8 cellular contexts compared by ENCODE assay signal in the genomic region with DNA sequence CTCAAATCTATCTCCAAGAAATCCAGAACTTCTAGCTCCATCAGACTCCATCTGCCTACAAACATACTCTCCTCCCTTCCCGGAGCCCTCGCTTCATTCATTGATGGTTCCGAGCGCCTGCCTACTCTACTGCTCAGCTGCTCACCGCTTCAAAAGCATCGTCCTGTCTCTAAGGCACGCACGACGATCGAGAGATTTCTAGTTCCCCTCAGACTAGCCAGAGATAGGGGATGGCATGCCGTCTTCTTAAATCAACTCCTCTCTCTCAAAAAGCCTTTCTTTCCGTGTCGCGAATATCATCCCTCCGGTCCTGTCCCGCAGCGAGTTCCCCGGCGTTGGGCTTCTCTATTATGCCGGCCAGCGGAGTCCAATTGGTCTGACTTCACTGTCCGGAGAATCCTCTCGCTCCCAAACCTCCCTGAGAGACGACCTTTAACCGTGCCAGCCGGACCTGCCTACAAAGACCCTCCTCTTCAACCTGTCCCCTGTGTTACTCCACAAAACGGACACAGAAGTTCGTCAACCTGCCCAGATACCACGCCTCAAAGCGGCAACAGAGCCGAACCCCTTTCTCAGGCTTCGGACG. TPM values are rescaled to one million over a fixed set of nuclear protein-coding genes. Genes with fewer than 3 reads are reported as not detected.
DNase-seq lines count a peak whose midpoint lies in the region; ATAC-seq and TF ChIP-seq lines count a peak whose summit lies in the region.

No MANE protein-coding gene starts in this region.

- H3K4me1 ChIP-seq in RWPE2 (ENCODE audit: insufficient read depth, poor library complexity, severe bottlenecking) (peaks cover 7% of the 10 kb centered on the region), ectodermal cell (ENCODE audit: control insufficient read depth, insufficient read depth, low read length) (peaks cover 8% of the 10 kb centered on the region), muscle layer of colon (ENCODE audit: insufficient read depth, low read length) (peaks cover 23% of the 10 kb centered on the region)

- peak overlapping the region; percentile 86 for H3K9ac ChIP-seq in muscle layer of colon (ENCODE audit: low read length)

- TF ChIP-seq CTCF in RWPE2 (IDR thresholded peaks at IDR 0.05; ENCODE audit: poor library complexity, severe bottlenecking): no peak

- H3K9me3 ChIP-seq in RWPE2 (ENCODE audit: severe bottlenecking) (no peaks in the 10 kb centered on the region), ectodermal cell (ENCODE audit: control insufficient read depth, low read length) (no peaks in the 10 kb centered on the region), muscle layer of colon (ENCODE audit: low read length) (no peaks in the 10 kb centered on the region)

- 1% methylated on average over 33 of the region's 33 CpGs for WGBS in ectodermal cell, 2 experiments

- peaks cover 51% of the 10 kb centered on the region for H3K36me3 ChIP-seq in RWPE2 (ENCODE audit: low read depth)
- peaks cover 48% of the 10 kb centered on the region for H3K36me3 ChIP-seq in ectodermal cell (ENCODE audit: control insufficient read depth, insufficient read depth, low read length)
- peaks cover 48% of the 10 kb centered on the region for H3K36me3 ChIP-seq in muscle layer of colon (ENCODE audit: insufficient read depth, low read length)

- DNase-seq in stimulated activated CD4-positive, alpha-beta T cell treated with anti-CD3 and anti-CD28 coated beads, Interleukin-1b, Interleukin-23, amount 100 ng/mL, for 48 hours: peak; percentile 20
- DNase-seq in stimulated activated CD4-positive, alpha-beta T cell treated with anti-CD3 and anti-CD28 coated beads, Interleukin-2, amount 100 ng/mL, for 48 hours: no peak
- DNase-seq in RWPE2 (ENCODE audit: low spot score) (no peak), H4 (ENCODE audit: low spot score) (no peak), NCI-H1930 (lab: John Stamatoyannopoulos, UW) (no peak)

- H3K27ac ChIP-seq in RWPE2 (ENCODE audit: poor library complexity, severe bottlenecking) (peak overlapping the region; percentile 79), ectodermal cell (ENCODE audit: insufficient read depth, low read depth, low read length, poor library complexity, severe bottlenecking) (peak overlapping the region; percentile 75), muscle layer of colon (ENCODE audit: low read depth, low read length) (peak overlapping the region; percentile 94)

- ATAC-seq in RWPE2 (ENCODE audit: low read depth): no peak
- no peak for ATAC-seq in HG03442 (IDR thresholded peaks at IDR 0.05; ENCODE audit: unreplicated experiment)

- H3K4me3 ChIP-seq in RWPE2 (ENCODE audit: severe bottlenecking): peak overlapping the region; percentile 61
- H3K4me3 ChIP-seq in ectodermal cell (ENCODE audit: insufficient read depth, low read depth, low read length): peak overlapping the region; percentile 93
- H3K4me3 ChIP-seq in muscle layer of colon (ENCODE audit: low read depth in 1 of 2, low read length in 2 of 2): peak overlapping the region; percentile 79 to 96

- H3K27me3 ChIP-seq in RWPE2 (ENCODE audit: insufficient read depth, poor library complexity, severe bottlenecking) (no peaks in the 10 kb centered on the region), ectodermal cell (ENCODE audit: control insufficient read depth, insufficient read depth, low read length, poor library complexity, severe bottlenecking) (no peaks in the 10 kb centered on the region), muscle layer of colon (ENCODE audit: control insufficient read depth in 1 of 2, insufficient read depth in 2 of 2, low read length in 2 of 2) (no peaks in the 10 kb centered on the region)

RNA-seq across cellular contexts. Expression of a gene that starts 0.6 kb away (rescaled TPM):
- polyA plus RNA-seq in ectodermal cell (2013, experiment 1 of 4): 2,940 TPM
- 2,895 TPM for polyA plus RNA-seq in ectodermal cell (2013, experiment 2 of 4)
- polyA plus RNA-seq in ectodermal cell (2013, experiment 3 of 4): 2,535 TPM
- 2,880 TPM for polyA plus RNA-seq in ectodermal cell (2013, experiment 4 of 4)
- 1,742 and 1,908 TPM in 2 replicates for total RNA-seq in H4 (2014; rRNA removed; shearing (Covaris generic))

RNA-seq across cellular contexts. Expression of a gene that starts 18.2 kb away (rescaled TPM):
- polyA plus RNA-seq in ectodermal cell (2013, experiment 1 of 4): 24.6 TPM
- 25.5 TPM for polyA plus RNA-seq in ectodermal cell (2013, experiment 2 of 4)
- polyA plus RNA-seq in ectodermal cell (2013, experiment 3 of 4): 18.6 TPM
- 21.2 TPM for polyA plus RNA-seq in ectodermal cell (2013, experiment 4 of 4)
- total RNA-seq in H4 (2014; rRNA removed; shearing (Covaris generic)): 2.3 and 5.4 TPM in 2 replicates

RNA-seq across cellular contexts. Expression of a gene that starts 26.5 kb away (rescaled TPM):
- polyA plus RNA-seq in ectodermal cell (2013, experiment 1 of 4): 20.5 TPM
- 27.0 TPM for polyA plus RNA-seq in ectodermal cell (2013, experiment 2 of 4)
- 21.6 TPM for polyA plus RNA-seq in ectodermal cell (2013, experiment 3 of 4)
- polyA plus RNA-seq in ectodermal cell (2013, experiment 4 of 4): 29.8 TPM
- total RNA-seq in H4 (2014; rRNA removed; shearing (Covaris generic)): 47.0 and 60.1 TPM in 2 replicates

RNA-seq across cellular contexts. Expression of a gene that starts 28.6 kb away (rescaled TPM):
- 143 TPM for polyA plus RNA-seq in ectodermal cell (2013, experiment 1 of 4)
- 142 TPM for polyA plus RNA-seq in ectodermal cell (2013, experiment 2 of 4)
- 107 TPM for polyA plus RNA-seq in ectodermal cell (2013, experiment 3 of 4)
- polyA plus RNA-seq in ectodermal cell (2013, experiment 4 of 4): 111 TPM
- 96.1 and 108 TPM in 2 replicates for total RNA-seq in H4 (2014; rRNA removed; shearing (Covaris generic))

RNA-seq across cellular contexts. Expression of a gene that starts 39.5 kb away (rescaled TPM):
- polyA plus RNA-seq in ectodermal cell (2013, experiment 1 of 4): 26.1 TPM
- polyA plus RNA-seq in ectodermal cell (2013, experiment 2 of 4): 28.1 TPM
- polyA plus RNA-seq in ectodermal cell (2013, experiment 3 of 4): 24.4 TPM
- polyA plus RNA-seq in ectodermal cell (2013, experiment 4 of 4): 22.3 TPM
- 10.1 and 13.8 TPM in 2 replicates for total RNA-seq in H4 (2014; rRNA removed; shearing (Covaris generic))
